13 cellular contexts compared by ENCODE assay signal in genomic region chrX:1027133-1027532, GRCh38.
A peak's percentile ranks its signal among the peaks of the same experiment; 100 is the strongest.
DNase-seq lines count a peak whose midpoint lies in the region; ATAC-seq and TF ChIP-seq lines count a peak whose summit lies in the region.
"Had no signal": no experiment of that assay in that cellular context is flagged by ENCODE, and none has a peak within 500 bp of the region (broad histone marks: within the 10 kb centered on the region; RNA-seq: fewer than 3 reads in every experiment).

No MANE protein-coding gene starts in this region.

- TF ChIP-seq EP300 in tibial nerve (IDR thresholded peaks at IDR 0.05), result no peak

- H3K27me3 Mint-ChIP-seq in T-helper 17 cell, result peaks cover 14% of the 10 kb centered on the region

- peaks cover 15 to 18% of the 10 kb centered on the region in 2 experiments for H3K4me1 ChIP-seq in neutrophil (ENCODE audit: control insufficient read depth in 1 of 2, insufficient read depth in 1 of 2, low read depth in 1 of 2, low read length in 1 of 2)
- no peaks in the 10 kb centered on the region for H3K4me1 ChIP-seq in tibial nerve
- no peaks in the 10 kb centered on the region for H3K4me1 ChIP-seq in BE2C

- H3K9me3 ChIP-seq in T-helper 17 cell (ENCODE audit: control insufficient read depth, low read length, poor library complexity, severe bottlenecking), result no peaks in the 10 kb centered on the region
- no peaks in the 10 kb centered on the region for H3K9me3 ChIP-seq in neutrophil
- peaks cover 0 to 35% (median 0%) of the 10 kb centered on the region in 4 donors for H3K9me3 ChIP-seq in tibial nerve
- no peaks in the 10 kb centered on the region for H3K9me3 ChIP-seq in BE2C

- H3K4me3 Mint-ChIP-seq in T-helper 17 cell, result peak overlapping the region; percentile 57
- H3K4me3 Mint-ChIP-seq: neural crest cell had no signal

- H3K4me1 Mint-ChIP-seq in T-helper 17 cell, result peaks cover 10% of the 10 kb centered on the region

- DNase-seq in SKM-1 treated with dmso at 0.1 percent for 144 hours (lab: John Stamatoyannopoulos, UW; ENCODE audit: unreplicated experiment), result peak; percentile 35
- no peak for DNase-seq in SKM-1 (lab: John Stamatoyannopoulos, UW; ENCODE audit: unreplicated experiment)
- no peak for DNase-seq in T-helper 17 cell
- DNase-seq in ureter (ENCODE audit: low spot score), result no peak
- no peak for DNase-seq in tibial nerve (ENCODE audit: low spot score in 2 of 2)
- no peak for DNase-seq in BE2C
- DNase-seq: 8988T, aorta, NCI-H1417, WERI-Rb-1 had no signal

- peak; percentile 51 for ATAC-seq in HG02938 (IDR thresholded peaks at IDR 0.05; ENCODE audit: unreplicated experiment)
- no peak for ATAC-seq in T-helper 17 cell

- no peak for TF ChIP-seq CTCF in neutrophil (IDR thresholded peaks at IDR 0.05)
- TF ChIP-seq CTCF in tibial nerve (IDR thresholded peaks at IDR 0.05), result no peak
- no peak for TF ChIP-seq CTCF in BE2C (IDR thresholded peaks at IDR 0.05; ENCODE audit: low read depth, low read length)

- 79 to 80% methylated on average over 18 of the region's 18 CpGs for WGBS in tibial nerve, 2 donors

- peaks cover 2% of the 10 kb centered on the region for H3K36me3 Mint-ChIP-seq in T-helper 17 cell (ENCODE audit: low read depth)

- H3K27ac ChIP-seq in neutrophil (peak overlapping the region; percentile 75), tibial nerve (no peak overlapping the region)
- H3K27ac ChIP-seq: WERI-Rb-1 had no signal

- peak overlapping the region; percentile 37 to 44 for H3K4me3 ChIP-seq in neutrophil (ENCODE audit: low read depth in 1 of 2, low read length in 1 of 2)
- no peak overlapping the region for H3K4me3 ChIP-seq in tibial nerve
- no peak overlapping the region for H3K4me3 ChIP-seq in BE2C (ENCODE audit: low read depth, low read length)

- H3K36me3 ChIP-seq in neutrophil, result no peaks in the 10 kb centered on the region
- no peaks in the 10 kb centered on the region for H3K36me3 ChIP-seq in tibial nerve
- H3K36me3 ChIP-seq in BE2C, result no peaks in the 10 kb centered on the region
- H3K36me3 ChIP-seq: WERI-Rb-1 had no signal

- no peak for TF ChIP-seq POLR2A in tibial nerve (IDR thresholded peaks at IDR 0.05)

- no peak overlapping the region for H3K27ac Mint-ChIP-seq in T-helper 17 cell

- H3K27me3 ChIP-seq in neutrophil, result no peaks in the 10 kb centered on the region
- H3K27me3 ChIP-seq in tibial nerve, result no peaks in the 10 kb centered on the region
- H3K27me3 ChIP-seq in BE2C, result no peaks in the 10 kb centered on the region

Comparison
In these comparisons a context has a peak if more than half of its experiments do, and no peak if none do; other contexts are left out.
1. H3K4me3 ChIP-seq: peak in neutrophil (2 of 2); none in tibial nerve (0 of 4) and BE2C (single experiment).